In genomic region chr2:161232571-161232970, GRCh38 we compare ENCODE assay signal across 19 cellular contexts.
DNase-seq lines count a peak whose midpoint lies in the region; ATAC-seq, FAIRE-seq and TF ChIP-seq lines count a peak whose summit lies in the region.
"Had no signal": no experiment of that assay in that cellular context is flagged by ENCODE, and none has a peak within 500 bp of the region (broad histone marks: within the 10 kb centered on the region; RNA-seq: fewer than 3 reads in every experiment).

No MANE protein-coding gene starts in this region.

- peaks cover 36% of the 10 kb centered on the region for H3K36me3 ChIP-seq in GM23248 (ENCODE audit: low read depth)
- H3K36me3 ChIP-seq in tibial nerve = peaks cover 0 to 45% (median 0%) of the 10 kb centered on the region in 3 donors

- H3K9me3 ChIP-seq in GM23248 (ENCODE audit: low read depth) = no peaks in the 10 kb centered on the region
- H3K9me3 ChIP-seq in tibial nerve = no peaks in the 10 kb centered on the region

- H3K27ac Mint-ChIP-seq in natural killer cell treated with Interleukin-12 subunit alpha and Interleukin-12 subunit beta and Interleukin-15 and Interleukin-18, amount 100 ng/mL, for 72 hours = peak overlapping the region; percentile 17 to 56
- H3K27ac Mint-ChIP-seq in natural killer cell = no peak overlapping the region

- in situ Hi-C loops in KBM-7 (cut with MboI; ENCODE audit: low pct_unique_long_range_greater_than_20kb, low sequenced_read_pairs) (no loop called here), GM23248 (cut with MboI) (no loop called here)

- H3K4me3 ChIP-seq in GM23248 = no peak overlapping the region
- no peak overlapping the region for H3K4me3 ChIP-seq in tibial nerve
- H3K4me3 ChIP-seq: BLaER1 treated with 17β-estradiol and CSF1 and Interleukin-3, amounts not matched to agents 10 nM and 100 nM; GM12878 had no signal

- H3K4me2 ChIP-seq in GM23248 (ENCODE audit: unreplicated experiment) = no peak overlapping the region
- H3K4me2 ChIP-seq: BLaER1 treated with 17β-estradiol and CSF1 and Interleukin-3, amounts not matched to agents 10 nM and 100 nM had no signal

- no peaks in the 10 kb centered on the region for H3K9me2 ChIP-seq in GM23248 (ENCODE audit: insufficient read depth)

- peak; percentile 88 for FAIRE-seq in TTC549 (lab: Jason Lieb, UNC)
- FAIRE-seq: GM12878, H1, HepG2 had no signal

- ATAC-seq in natural killer cell treated with Interleukin-12 subunit alpha and Interleukin-12 subunit beta and Interleukin-15 and Interleukin-18, amount 100 ng/mL, for 72 hours = no peak
- ATAC-seq in natural killer cell = no peak
- ATAC-seq in HG03175 (IDR thresholded peaks at IDR 0.05; ENCODE audit: unreplicated experiment) = no peak
- ATAC-seq: GM12878, HepG2 had no signal

- no peak for DNase-seq in natural killer cell treated with Interleukin-12 subunit alpha and Interleukin-12 subunit beta and Interleukin-15 and Interleukin-18, amount 100 ng/mL, for 72 hours (ENCODE audit: low spot score)
- DNase-seq in natural killer cell (no peak), NCI-H1694 treated with DMSO at 0.1 percent for 48 hours (lab: John Stamatoyannopoulos, UW) (peak; percentile 34), KBM-7 (no peak), GM23248 (no peak), tibial nerve (ENCODE audit: low spot score in 2 of 2) (no peak)
- DNase-seq: CD8-positive, alpha-beta memory T cell; GF-D8; KG1; MV-4-11; NCI-H187 treated with DMSO at 0.1 percent for 48 hours; NCI-H345; NCI-H526 had no signal

- no peak overlapping the region for H2AFZ ChIP-seq in GM23248

- TF ChIP-seq POLR2A in tibial nerve (IDR thresholded peaks at IDR 0.05) = no peak

- no peaks in the 10 kb centered on the region for H3K9me3 Mint-ChIP-seq in natural killer cell treated with Interleukin-12 subunit alpha and Interleukin-12 subunit beta and Interleukin-15 and Interleukin-18, amount 100 ng/mL, for 72 hours
- no peaks in the 10 kb centered on the region for H3K9me3 Mint-ChIP-seq in natural killer cell
- H3K9me3 Mint-ChIP-seq: CD8-positive, alpha-beta memory T cell had no signal

- H3K27me3 ChIP-seq in GM23248 (replicated peaks; ENCODE audit: insufficient read depth) (no peaks in the 10 kb centered on the region), tibial nerve (no peaks in the 10 kb centered on the region)

- H3K27ac ChIP-seq in GM23248 (no peak overlapping the region), tibial nerve (no peak overlapping the region)
- H3K27ac ChIP-seq: BLaER1 treated with 17β-estradiol and CSF1 and Interleukin-3, amounts not matched to agents 10 nM and 100 nM had no signal

- H3K9ac ChIP-seq in GM23248 = no peak overlapping the region
- H3K9ac ChIP-seq: BLaER1 treated with 17β-estradiol and CSF1 and Interleukin-3, amounts not matched to agents 10 nM and 100 nM had no signal

- TF ChIP-seq CTCF in natural killer cell (IDR thresholded peaks at IDR 0.05) = no peak
- no peak for TF ChIP-seq CTCF in tibial nerve (IDR thresholded peaks at IDR 0.05)

- H3K27me3 Mint-ChIP-seq in natural killer cell treated with Interleukin-12 subunit alpha and Interleukin-12 subunit beta and Interleukin-15 and Interleukin-18, amount 100 ng/mL, for 72 hours = no peaks in the 10 kb centered on the region
- H3K27me3 Mint-ChIP-seq in natural killer cell (ENCODE audit: low read depth in 2 of 2) = no peaks in the 10 kb centered on the region
- H3K27me3 Mint-ChIP-seq: CD8-positive, alpha-beta memory T cell had no signal

- H3K4me1 ChIP-seq in GM23248 (ENCODE audit: insufficient read depth) (peaks cover 13% of the 10 kb centered on the region), tibial nerve (peaks cover 0 to 7% (median 6%) of the 10 kb centered on the region in 4 donors)

- peaks cover 37% of the 10 kb centered on the region for H3F3A ChIP-seq in GM23248 (ENCODE audit: insufficient read depth)

- no peak for TF ChIP-seq EP300 in tibial nerve (IDR thresholded peaks at IDR 0.05)

- intact Hi-C loops in natural killer cell (cut with micrococcal nuclease) = no loop called here

- H3K4me3 Mint-ChIP-seq in natural killer cell treated with Interleukin-12 subunit alpha and Interleukin-12 subunit beta and Interleukin-15 and Interleukin-18, amount 100 ng/mL, for 72 hours = peak overlapping the region; percentile 32
- H3K4me3 Mint-ChIP-seq in natural killer cell = no peak overlapping the region
- H3K4me3 Mint-ChIP-seq: CD8-positive, alpha-beta memory T cell had no signal

- H3K36me3 Mint-ChIP-seq in natural killer cell treated with Interleukin-12 subunit alpha and Interleukin-12 subunit beta and Interleukin-15 and Interleukin-18, amount 100 ng/mL, for 72 hours = peaks cover 48% of the 10 kb centered on the region
- no peaks in the 10 kb centered on the region for H3K36me3 Mint-ChIP-seq in natural killer cell

- H3K4me1 Mint-ChIP-seq in natural killer cell treated with Interleukin-12 subunit alpha and Interleukin-12 subunit beta and Interleukin-15 and Interleukin-18, amount 100 ng/mL, for 72 hours (ENCODE audit: low read depth in 2 of 2) = peaks cover 34 to 50% of the 10 kb centered on the region in 2 donors
- H3K4me1 Mint-ChIP-seq in natural killer cell = peaks cover 0 to 8% of the 10 kb centered on the region in 2 donors

- 0 out of 2 replicates have a peak, but pooled peaks cover 8% of the 10 kb centered on the region for H3K79me2 ChIP-seq in GM23248 (ENCODE audit: insufficient read depth)

- no peaks in the 10 kb centered on the region for H4K20me1 ChIP-seq in GM23248 (ENCODE audit: insufficient read depth)

Comparison
In these comparisons a context has a peak if more than half of its experiments do, and no peak if none do; other contexts are left out.
1. H3K27ac Mint-ChIP-seq: peak in natural killer cell treated with Interleukin-12 subunit alpha and Interleukin-12 subunit beta and Interleukin-15 and Interleukin-18, amount 100 ng/mL, for 72 hours (2 of 2); none in natural killer cell (0 of 2).